ENCODE assay signal across 1 cellular context in the genomic region with DNA sequence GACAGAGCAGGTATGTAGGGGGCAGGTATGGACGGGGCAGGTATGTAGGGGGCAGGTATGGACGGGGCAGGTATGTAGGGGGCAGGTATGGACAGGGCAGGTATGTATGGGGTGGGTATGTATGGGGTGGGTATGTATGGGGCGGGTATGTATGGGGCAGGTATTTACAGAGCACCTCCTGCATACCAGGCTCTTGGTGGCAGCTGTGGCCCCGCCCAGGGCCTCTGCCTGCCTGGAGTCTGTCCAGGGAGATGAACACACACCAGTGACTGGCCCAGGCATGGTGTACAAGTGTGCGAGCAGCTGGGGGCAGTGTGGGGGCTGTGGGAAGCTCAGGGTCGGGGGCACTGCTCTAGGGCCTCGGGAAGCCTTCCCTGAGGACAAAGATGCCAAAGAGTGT.
TF ChIP-seq lines count a peak whose summit lies in the region.

No MANE protein-coding gene starts in this region.

TF ChIP-seq in HCT116, 20 proteins besides CTCF, POLR2A, EP300 and RAD21:
- TF ChIP-seq, protein P1, sequence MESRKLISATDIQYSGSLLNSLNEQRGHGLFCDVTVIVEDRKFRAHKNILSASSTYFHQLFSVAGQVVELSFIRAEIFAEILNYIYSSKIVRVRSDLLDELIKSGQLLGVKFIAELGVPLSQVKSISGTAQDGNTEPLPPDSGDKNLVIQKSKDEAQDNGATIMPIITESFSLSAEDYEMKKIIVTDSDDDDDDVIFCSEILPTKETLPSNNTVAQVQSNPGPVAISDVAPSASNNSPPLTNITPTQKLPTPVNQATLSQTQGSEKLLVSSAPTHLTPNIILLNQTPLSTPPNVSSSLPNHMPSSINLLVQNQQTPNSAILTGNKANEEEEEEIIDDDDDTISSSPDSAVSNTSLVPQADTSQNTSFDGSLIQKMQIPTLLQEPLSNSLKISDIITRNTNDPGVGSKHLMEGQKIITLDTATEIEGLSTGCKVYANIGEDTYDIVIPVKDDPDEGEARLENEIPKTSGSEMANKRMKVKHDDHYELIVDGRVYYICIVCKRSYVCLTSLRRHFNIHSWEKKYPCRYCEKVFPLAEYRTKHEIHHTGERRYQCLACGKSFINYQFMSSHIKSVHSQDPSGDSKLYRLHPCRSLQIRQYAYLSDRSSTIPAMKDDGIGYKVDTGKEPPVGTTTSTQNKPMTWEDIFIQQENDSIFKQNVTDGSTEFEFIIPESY (IDR thresholded peaks at IDR 0.05; ENCODE audit: extremely low read depth, insufficient replicate concordance, low read length) = no peak
